Comparison of ENCODE assay signal across 9 cellular contexts in genomic region chr11:9003573-9004309, GRCh38. TPM values are rescaled to one million over a fixed set of nuclear protein-coding genes. Genes with fewer than 3 reads are reported as not detected.
DNase-seq lines count a peak whose midpoint lies in the region; ATAC-seq and TF ChIP-seq lines count a peak whose summit lies in the region.
"Had no signal": no experiment of that assay in that cellular context is flagged by ENCODE, and none has a peak within 500 bp of the region (broad histone marks: within the 10 kb centered on the region; RNA-seq: fewer than 3 reads in every experiment).

Gene NRIP3 (minus strand): TSS chr11:9004001. CDS start chr11:9003935, 66 bp downstream.

- CTCF ChIA-PET in activated B cell treated with CpG ODN at 0.5 μM for 24 hours (lab: Charles Lee), result no interaction called here

- H3K9ac ChIP-seq in skeletal muscle tissue (ENCODE audit: low read depth in 1 of 3, low read length in 3 of 3), result peak within 1 kb of the TSS; percentile 3 to 35 (median 27)

- no peaks in the 10 kb centered on the region for H3K9me3 Mint-ChIP-seq in activated B cell treated with CpG ODN at 0.5 μM for 24 hours
- H3K9me3 Mint-ChIP-seq in immature natural killer cell, result peaks cover 0 to 4% (median 0%) of the 10 kb centered on the region in 6 donors

- no peaks in the 10 kb centered on the region for H3K36me3 Mint-ChIP-seq in activated B cell treated with CpG ODN at 0.5 μM for 24 hours (ENCODE audit: low read depth)
- no peaks in the 10 kb centered on the region for H3K36me3 Mint-ChIP-seq in immature natural killer cell

- DNase-seq in DMS 273 (lab: John Stamatoyannopoulos, UW; ENCODE audit: unreplicated experiment) (peak; percentile 80), DMS 273 treated with DMSO at 0.1 percent for 48 hours (lab: John Stamatoyannopoulos, UW) (no peak), NB4 (ENCODE audit: low read depth) (peak; percentile 83), activated B cell treated with CpG ODN at 0.5 μM for 24 hours (peak; percentile 66), breast epithelium (ENCODE audit: low spot score in 2 of 2) (peak; percentile 55 to 76), immature natural killer cell (peak; percentile 78 to 79 (median 79)), DMS114 treated with DMSO at 0.1 percent for 48 hours (lab: John Stamatoyannopoulos, UW; ENCODE audit: unreplicated experiment) (no peak)

- H3K27me3 Mint-ChIP-seq in activated B cell treated with CpG ODN at 0.5 μM for 24 hours (peaks cover 40% of the 10 kb centered on the region), immature natural killer cell (ENCODE audit: low read depth in 3 of 3) (peaks cover 8 to 31% (median 25%) of the 10 kb centered on the region in 3 donors)

- intact Hi-C loops in activated B cell treated with CpG ODN at 0.5 μM for 24 hours (cut with micrococcal nuclease), result loop anchor here (2.0 kb wide), 1 partner anchor 39 kb away; the partner anchor contains the start of gene TMEM9B
- intact Hi-C loops in breast epithelium (cut with DNase I; ENCODE audit: low total_unique reads), result loop anchor here (10.0 kb wide), 1 partner anchor 1249 kb away; no protein-coding TSS in a partner anchor

- peaks cover 15% of the 10 kb centered on the region for H3K4me1 Mint-ChIP-seq in activated B cell treated with CpG ODN at 0.5 μM for 24 hours
- peaks cover 14 to 27% of the 10 kb centered on the region in 2 donors for H3K4me1 Mint-ChIP-seq in immature natural killer cell

- TF ChIP-seq POLR2A in NB4 (IDR thresholded peaks at IDR 0.05; ENCODE audit: extremely low read depth, insufficient read length), result no peak
- TF ChIP-seq POLR2A in breast epithelium (IDR thresholded peaks at IDR 0.05), result no peak

- peak within 1 kb of the TSS; percentile 77 for H3K4me3 Mint-ChIP-seq in activated B cell treated with CpG ODN at 0.5 μM for 24 hours
- peak within 1 kb of the TSS; percentile 80 to 89 (median 84) for H3K4me3 Mint-ChIP-seq in immature natural killer cell

- POLR2A ChIA-PET in activated B cell treated with CpG ODN at 0.5 μM for 24 hours (lab: Charles Lee), result interaction anchor here (1.8 kb wide), 1 partner anchor 40 kb away, joined by 6 read pairs; the partner anchor contains the start of gene TMEM9B

- H3K4me1 ChIP-seq in breast epithelium (no peaks in the 10 kb centered on the region), skeletal muscle tissue (ENCODE audit: control insufficient read depth in 3 of 3, insufficient read depth in 3 of 3, low read length in 3 of 3) (peaks cover 8 to 13% (median 12%) of the 10 kb centered on the region in 3 donors)

- H3K9me3 ChIP-seq in breast epithelium (no peaks in the 10 kb centered on the region), skeletal muscle tissue (ENCODE audit: control insufficient read depth in 3 of 3, low read length in 3 of 3) (peaks cover 0 to under 1% (median 0%) of the 10 kb centered on the region in 3 donors)

- peak within 1 kb of the TSS in 1 of 2 donors; percentile 20 for H3K27ac ChIP-seq in breast epithelium
- no peak within 1 kb of the TSS for H3K27ac ChIP-seq in skeletal muscle tissue (ENCODE audit: low read depth, low read length)
- H3K27ac ChIP-seq: 22Rv1 had no signal

- H3K27me3 ChIP-seq in breast epithelium, result peaks cover 0 to 13% of the 10 kb centered on the region in 2 donors
- H3K27me3 ChIP-seq in skeletal muscle tissue (ENCODE audit: control insufficient read depth in 3 of 3, insufficient read depth in 3 of 3, low read length in 3 of 3), result peaks cover 13 to 33% (median 29%) of the 10 kb centered on the region in 3 donors

- no peak within 1 kb of the TSS for H3K27ac Mint-ChIP-seq in activated B cell treated with CpG ODN at 0.5 μM for 24 hours
- H3K27ac Mint-ChIP-seq in immature natural killer cell, result peak within 1 kb of the TSS in 4 of 6 donors; percentile 56 to 87 (median 74)

- H3K36me3 ChIP-seq in breast epithelium (no peaks in the 10 kb centered on the region), skeletal muscle tissue (ENCODE audit: control insufficient read depth in 3 of 3, insufficient read depth in 3 of 3, low read length in 3 of 3) (no peaks in the 10 kb centered on the region)

- no peak for TF ChIP-seq CTCF in NB4 (IDR thresholded peaks at IDR 0.05; ENCODE audit: low read depth, low read length)
- no peak for TF ChIP-seq CTCF in activated B cell treated with CpG ODN at 0.5 μM for 24 hours (IDR thresholded peaks at IDR 0.05)
- TF ChIP-seq CTCF in breast epithelium (IDR thresholded peaks at IDR 0.05), result no peak

- H3K4me3 ChIP-seq in NB4 (ENCODE audit: low read depth, low read length), result peak within 1 kb of the TSS; percentile 67
- H3K4me3 ChIP-seq in breast epithelium, result peak within 1 kb of the TSS; percentile 39 to 72 (median 56)
- peak within 1 kb of the TSS; percentile 49 to 59 (median 59) for H3K4me3 ChIP-seq in skeletal muscle tissue (ENCODE audit: low read length in 3 of 3)

- ATAC-seq in activated B cell treated with CpG ODN at 0.5 μM for 24 hours (ENCODE audit: low read depth), result peak; percentile 86

RNA-seq across cellular contexts. Expression of gene NRIP3, which starts in this region (rescaled TPM):
- 0.32 TPM in 1 of 2 replicates, not detected in the other for total RNA-seq in activated B cell treated with CpG ODN at 0.5 μM for 24 hours
- total RNA-seq in breast epithelium, result 10 to 100 TPM in 1 of 3 donors, 1 to 10 TPM in 1, under 1 TPM in 1; 0.96 to 14.5 (median 3.6) TPM
- 1 to 10 TPM in 1 of 3 donors, under 1 TPM in 1, not detected in 1; 0.19 to 1.1 TPM for polyA plus RNA-seq in immature natural killer cell
- 1.0 TPM for total RNA-seq in skeletal muscle tissue

Comparison
In these comparisons a context has a peak if more than half of its experiments do, and no peak if none do; other contexts are left out.
1. DNase-seq: peak in DMS 273 (single experiment), NB4 (single experiment), breast epithelium (2 of 2) and immature natural killer cell (3 of 3); none in DMS 273 treated with DMSO at 0.1 percent for 48 hours (single experiment) and DMS114 treated with DMSO at 0.1 percent for 48 hours (single experiment).
2. Peak in DNase-seq and ATAC-seq in activated B cell treated with CpG ODN at 0.5 μM for 24 hours; RNA of the gene not detected or under 1 TPM.
3. Peak in every context shown above with its lines, with median percentiles within 50 percentile points of each other: H3K4me3 ChIP-seq.